Comparison of ENCODE assay signal across 9 cellular contexts in the genomic region with DNA sequence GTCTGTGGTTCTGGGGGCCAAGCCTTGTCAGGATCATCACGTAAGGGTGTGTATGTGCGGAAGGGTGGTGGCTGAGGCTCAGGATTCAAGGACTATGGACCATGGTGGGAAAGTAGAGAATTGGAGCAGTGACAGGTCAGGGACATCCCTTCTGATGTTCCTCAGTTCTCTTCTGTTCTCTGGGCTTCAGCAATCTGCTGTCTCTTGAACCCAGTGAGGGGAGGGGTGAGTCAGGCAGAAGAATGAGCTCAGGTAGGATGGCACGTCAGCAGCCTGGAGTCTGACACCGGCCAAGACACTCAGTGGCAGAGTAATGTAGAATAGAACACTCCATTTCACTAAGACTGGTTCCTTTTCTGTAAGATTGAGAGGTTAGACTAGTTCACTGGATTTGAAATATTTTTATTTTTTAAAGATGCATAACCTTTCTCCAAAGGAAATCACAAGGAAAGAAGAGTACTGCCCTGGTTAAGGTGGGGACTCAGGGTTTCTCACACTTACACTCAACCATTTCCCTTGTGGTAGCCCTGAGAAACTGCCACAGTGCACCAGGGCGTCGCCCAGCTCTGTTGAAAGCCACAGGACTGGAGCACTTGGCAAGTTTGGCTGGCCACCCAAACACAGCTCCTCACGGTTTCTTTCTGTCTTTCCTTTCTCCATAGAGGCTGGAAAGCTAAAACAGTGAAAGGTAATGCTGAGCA. TPM values are rescaled to one million over a fixed set of nuclear protein-coding genes. Genes with fewer than 3 reads are reported as not detected.
DNase-seq lines count a peak whose midpoint lies in the region; ATAC-seq and TF ChIP-seq lines count a peak whose summit lies in the region.
"Had no signal": no experiment of that assay in that cellular context is flagged by ENCODE, and none has a peak within 500 bp of the region (broad histone marks: within the 10 kb centered on the region; RNA-seq: fewer than 3 reads in every experiment).

No MANE protein-coding gene starts in this region.

- DNase-seq in CD4-positive, alpha-beta memory T cell = peak; percentile 39 to 63 (median 52)
- DNase-seq in HFF-Myc (ENCODE audit: extremely low read depth, low read depth) (no peak), SW 1271 (lab: John Stamatoyannopoulos, UW) (peak; percentile 20 to 64), cardiac fibroblast (ENCODE audit: low read depth in 2 of 2) (peak; percentile 63 to 86), posterior cingulate gyrus (no peak), GM10248 (ENCODE audit: extremely low spot score) (no peak)

- H3K27ac Mint-ChIP-seq in CD4-positive, alpha-beta memory T cell = peak overlapping the region; percentile 67 to 94 (median 90)
- H3K27ac Mint-ChIP-seq: memory B cell had no signal

- H3K9ac ChIP-seq in mucosa of rectum (ENCODE audit: low read depth in 1 of 2, low read length in 2 of 2) = peak overlapping the region; percentile 43 to 64

- H3K4me3 ChIP-seq in CD4-positive, alpha-beta memory T cell (ENCODE audit: low read length in 2 of 2) = peak overlapping the region; percentile 6 to 26
- H3K4me3 ChIP-seq in HFF-Myc (replicated peaks; ENCODE audit: low read depth, low read length) (peak overlapping the region; percentile 30), cardiac fibroblast (replicated peaks in 1 of 2; ENCODE audit: low read depth in 2 of 2, low read length in 2 of 2) (peak overlapping the region in 1 of 2 donors; percentile 44), mucosa of rectum (ENCODE audit: low read length in 2 of 2) (peak overlapping the region; percentile 11 to 24)

- no peaks in the 10 kb centered on the region for H3K36me3 ChIP-seq in CD4-positive, alpha-beta memory T cell (ENCODE audit: insufficient read depth, low read length)
- H3K36me3 ChIP-seq in mucosa of rectum (ENCODE audit: control insufficient read depth in 2 of 2, insufficient read depth in 2 of 2, low read length in 2 of 2) = no peaks in the 10 kb centered on the region

- H3K4me1 ChIP-seq in CD4-positive, alpha-beta memory T cell (ENCODE audit: insufficient read depth, low read length) = peaks cover 62% of the 10 kb centered on the region
- H3K4me1 ChIP-seq in mucosa of rectum (ENCODE audit: control insufficient read depth in 2 of 2, insufficient read depth in 2 of 2, low read length in 2 of 2) = peaks cover 57 to 67% of the 10 kb centered on the region in 2 donors

- POLR2A ChIA-PET in CD4-positive, alpha-beta memory T cell (lab: Charles Lee; ENCODE audit: partially characterized antibody) = interaction anchor here (0.9 to 3.1 kb wide), 10 partner anchors 12 to 149 kb away, joined by 3 to 15 read pairs (median 4); partner anchors contain the start of gene MICAL2
- POLR2A ChIA-PET in GM10248 (lab: Yijun Ruan, JAX) = no interaction called here

- no peaks in the 10 kb centered on the region for H3K27me3 Mint-ChIP-seq in CD4-positive, alpha-beta memory T cell

- ATAC-seq in HG03280 (IDR thresholded peaks at IDR 0.05; ENCODE audit: unreplicated experiment) = no peak

- TF ChIP-seq CTCF in HFF-Myc (IDR thresholded peaks at IDR 0.05; ENCODE audit: low read depth, low read length, missing control alignments) (peak; percentile 7), cardiac fibroblast (IDR thresholded peaks at IDR 0.05; ENCODE audit: low read depth, low read length) (peak; percentile 38), GM10248 (IDR thresholded peaks at IDR 0.05; ENCODE audit: control extremely low read depth, extremely low read depth, low read depth, missing control alignments) (no peak)

- no peaks in the 10 kb centered on the region for H3K27me3 ChIP-seq in CD4-positive, alpha-beta memory T cell (ENCODE audit: insufficient read depth, low read length)
- H3K27me3 ChIP-seq in mucosa of rectum (ENCODE audit: control insufficient read depth in 2 of 2, insufficient read depth in 2 of 2, low read length in 2 of 2) = no peaks in the 10 kb centered on the region

- CTCF ChIA-PET in CD4-positive, alpha-beta memory T cell (lab: Charles Lee; ENCODE audit: partially characterized antibody) = interaction anchor here (0.7 to 7.4 kb wide), 27 partner anchors 9 to 1192 kb away, joined by 3 to 60 read pairs (median 6); no protein-coding TSS in a partner anchor
- CTCF ChIA-PET in GM10248 (lab: Yijun Ruan, JAX) = interaction anchor here (1.0 to 1.8 kb wide), 8 partner anchors 11 to 195 kb away, joined by 3 to 8 read pairs (median 4); no protein-coding TSS in a partner anchor

- H3K27ac ChIP-seq in CD4-positive, alpha-beta memory T cell (ENCODE audit: low read depth, low read length) = no peak overlapping the region
- H3K27ac ChIP-seq in mucosa of rectum (ENCODE audit: low read depth in 2 of 2, low read length in 2 of 2) = peak overlapping the region; percentile 91 to 92

- H3K36me3 Mint-ChIP-seq in CD4-positive, alpha-beta memory T cell = no peaks in the 10 kb centered on the region
- H3K36me3 Mint-ChIP-seq: memory B cell had no signal

- peaks cover 59 to 83% (median 65%) of the 10 kb centered on the region in 4 donors for H3K4me1 Mint-ChIP-seq in CD4-positive, alpha-beta memory T cell

- no peaks in the 10 kb centered on the region for H3K9me3 ChIP-seq in CD4-positive, alpha-beta memory T cell (ENCODE audit: control insufficient read depth in 1 of 2, low read length in 2 of 2)
- H3K9me3 ChIP-seq in mucosa of rectum (ENCODE audit: control insufficient read depth in 2 of 2, low read length in 2 of 2) = no peaks in the 10 kb centered on the region

- H3K9me3 Mint-ChIP-seq in CD4-positive, alpha-beta memory T cell = peaks cover 0 to 1% (median 0%) of the 10 kb centered on the region in 8 donors
- H3K9me3 Mint-ChIP-seq: memory B cell had no signal

- intact Hi-C loops in CD4-positive, alpha-beta memory T cell (cut with micrococcal nuclease) = loop anchor here (1.0 to 2.0 kb wide), 2 partner anchors 24 to 149 kb away; partner anchors contain the start of gene MICAL2
- intact Hi-C loops in posterior cingulate gyrus (cut with DNase I) = no loop called here

- H3K4me3 Mint-ChIP-seq in CD4-positive, alpha-beta memory T cell = peak overlapping the region in 7 of 8 donors; percentile 62 to 81 (median 74)
- H3K4me3 Mint-ChIP-seq: memory B cell had no signal

RNA-seq across cellular contexts. Expression of gene MICAL2, which starts 23.2 kb away (rescaled TPM):
- 10 to 100 TPM; 33.3 to 38.8 TPM for total RNA-seq in CD4-positive, alpha-beta memory T cell
- 10 to 100 TPM; 10.9 to 23.1 TPM for polyA plus RNA-seq in CD4-positive, alpha-beta memory T cell

Comparison
In these comparisons a context has a peak if more than half of its experiments do, and no peak if none do; other contexts are left out.
1. DNase-seq: peak in CD4-positive, alpha-beta memory T cell (5 of 5), SW 1271 (2 of 2) and cardiac fibroblast (2 of 2); none in HFF-Myc (single experiment), posterior cingulate gyrus (0 of 10) and GM10248 (single experiment).